ENCODE assay signal across 22 cellular contexts in the genomic region with DNA sequence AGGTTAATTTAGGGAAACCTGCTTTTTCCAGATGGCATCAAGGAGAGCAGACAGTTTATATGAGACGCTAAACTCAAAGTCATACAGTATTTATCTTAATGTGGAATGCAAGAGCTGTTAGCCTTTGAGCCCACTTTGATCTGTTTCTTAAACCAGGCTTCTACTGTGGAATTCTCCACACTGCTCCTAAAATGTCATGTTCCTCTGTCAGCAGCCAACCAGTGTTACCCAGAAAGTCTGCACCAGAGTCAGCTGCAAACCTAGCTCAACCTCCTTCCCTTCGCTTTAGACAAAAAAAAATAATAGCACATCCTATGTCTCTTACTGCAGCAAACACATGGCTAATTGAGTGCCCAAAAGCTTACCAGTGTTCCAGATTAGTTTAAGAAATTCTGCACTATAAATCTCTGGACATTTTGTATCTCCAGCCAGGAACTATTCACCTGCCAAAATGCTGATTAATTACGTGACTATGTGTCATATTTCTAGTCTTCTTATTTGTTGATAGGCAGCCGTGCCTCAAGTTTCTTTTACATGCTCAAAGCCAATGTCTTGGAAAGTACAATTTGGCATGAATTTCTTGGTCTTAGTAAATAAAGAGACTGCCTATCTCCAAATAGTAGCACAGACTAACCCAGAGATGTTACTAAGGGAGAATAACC.
"Had no signal": no experiment of that assay in that cellular context is flagged by ENCODE, and none has a peak within 500 bp of the region (broad histone marks: within the 10 kb centered on the region; RNA-seq: fewer than 3 reads in every experiment).

No MANE protein-coding gene starts in this region.

- H3K4me3 Mint-ChIP-seq: mesothelial cell of epicardium; naive B cell; natural killer cell; nephron progenitor cell; stimulated activated effector memory CD8-positive, alpha-beta T cell treated with anti-CD3 and anti-CD28 coated beads, Interleukin-12 subunit alpha, Interleukin-12 subunit beta, amount 100 ng/mL, for 72 hours; stimulated activated naive CD8-positive, alpha-beta T cell treated with anti-CD3 and anti-CD28 coated beads, Interleukin-15, Interleukin-2, amounts not matched to agents 100 ng/mL and 50 ng/mL, for 24 hours had no signal

- ATAC-seq: natural killer cell; right cardiac atrium; sciatic nerve; stimulated activated effector memory CD8-positive, alpha-beta T cell treated with anti-CD3 and anti-CD28 coated beads, Interleukin-12 subunit alpha, Interleukin-12 subunit beta, amount 100 ng/mL, for 72 hours had no signal

- H3K36me3 Mint-ChIP-seq: stimulated activated effector memory CD8-positive, alpha-beta T cell treated with anti-CD3 and anti-CD28 coated beads, Interleukin-12 subunit alpha, Interleukin-12 subunit beta, amount 100 ng/mL, for 72 hours had no signal

- H3K27ac ChIP-seq: hepatocyte, left ventricle myocardium inferior, ovary, prostate gland, skin epidermis, thyroid gland, transverse colon, upper lobe of left lung, vagina had no signal

- H3K27ac Mint-ChIP-seq: mesothelial cell of epicardium; naive B cell; natural killer cell; nephron progenitor cell; stimulated activated effector memory CD8-positive, alpha-beta T cell treated with anti-CD3 and anti-CD28 coated beads, Interleukin-12 subunit alpha, Interleukin-12 subunit beta, amount 100 ng/mL, for 72 hours; stimulated activated naive CD8-positive, alpha-beta T cell treated with anti-CD3 and anti-CD28 coated beads, Interleukin-15, Interleukin-2, amounts not matched to agents 100 ng/mL and 50 ng/mL, for 24 hours had no signal

- H3K4me1 Mint-ChIP-seq: naive B cell; natural killer cell; nephron progenitor cell; stimulated activated effector memory CD8-positive, alpha-beta T cell treated with anti-CD3 and anti-CD28 coated beads, Interleukin-12 subunit alpha, Interleukin-12 subunit beta, amount 100 ng/mL, for 72 hours had no signal

- DNase-seq: islet precursor cell; left ventricle myocardium inferior; mesendoderm; naive B cell; natural killer cell; nephron progenitor cell; ovary; retina; right cardiac atrium; stimulated activated CD4-positive, alpha-beta T cell treated with anti-CD3 and anti-CD28 coated beads, Interleukin-4, amount 100 ng/mL, for 24 hours; stimulated activated naive CD4-positive, alpha-beta T cell; thyroid gland; transverse colon; upper lobe of left lung had no signal

- H3K27me3 Mint-ChIP-seq: stimulated activated naive CD8-positive, alpha-beta T cell treated with anti-CD3 and anti-CD28 coated beads, Interleukin-15, Interleukin-2, amounts not matched to agents 100 ng/mL and 50 ng/mL, for 24 hours had no signal
